In the genomic region with DNA sequence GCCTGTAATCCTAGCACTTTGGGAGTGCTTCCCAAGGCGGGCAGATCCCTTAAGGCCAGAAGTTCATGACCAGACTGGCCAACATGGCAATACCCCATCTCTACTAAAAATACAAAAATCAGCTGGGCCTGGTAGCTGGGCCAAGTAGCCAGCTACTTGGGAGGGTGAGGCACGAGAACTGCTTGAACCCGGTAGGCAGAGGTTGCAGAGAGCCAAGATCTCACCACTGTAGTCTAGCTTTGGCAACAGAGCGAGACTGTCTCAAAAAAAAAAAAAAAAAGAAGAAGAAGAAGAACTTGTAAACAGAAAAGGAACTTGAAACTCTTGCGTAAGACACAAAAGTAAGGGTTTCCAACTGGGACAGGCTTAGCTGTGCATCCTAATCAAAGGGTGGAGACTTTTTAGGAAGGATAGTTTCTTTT, we compare ENCODE assay signal across 10 cellular contexts. TPM values are rescaled to one million over a fixed set of nuclear protein-coding genes. Genes with fewer than 3 reads are reported as not detected.
DNase-seq lines count a peak whose midpoint lies in the region; ATAC-seq and TF ChIP-seq lines count a peak whose summit lies in the region.
"Had no signal": no experiment of that assay in that cellular context is flagged by ENCODE, and none has a peak within 500 bp of the region (broad histone marks: within the 10 kb centered on the region; RNA-seq: fewer than 3 reads in every experiment).

No MANE protein-coding gene starts in this region.

- H3K27ac ChIP-seq in body of pancreas, result peak overlapping the region in 1 of 4 donors; percentile 39
- H3K27ac ChIP-seq in lung (ENCODE audit: low read depth in 1 of 2, low read length in 1 of 2), result peak overlapping the region in 1 of 2 donors; percentile 85
- peak overlapping the region in 1 of 2 donors; percentile 59 for H3K27ac ChIP-seq in aorta (ENCODE audit: low read depth in 1 of 2, low read length in 2 of 2)
- H3K27ac ChIP-seq: C4-2B had no signal

- DNase-seq in Right ventricle myocardium inferior (ENCODE audit: missing footprints) (no peak), cardiac septum (ENCODE audit: low spot score) (no peak), body of pancreas (peak in 1 of 4 donors; percentile 22), lung (ENCODE audit: low spot score) (no peak), aorta (peak in 1 of 2 donors; percentile 64), DMS153 treated with DMSO at 0.1 percent for 48 hours (lab: John Stamatoyannopoulos, UW; ENCODE audit: unreplicated experiment) (no peak)
- DNase-seq: NCI-H2107 had no signal

- H3K4me1 ChIP-seq in body of pancreas (peaks cover 4% of the 10 kb centered on the region), lung (ENCODE audit: control insufficient read depth in 2 of 2, insufficient read depth in 2 of 2, low read length in 2 of 2) (peaks cover 0 to 3% of the 10 kb centered on the region in 2 donors), aorta (ENCODE audit: control insufficient read depth in 1 of 2, insufficient read depth in 2 of 2, low read length in 2 of 2) (peaks cover 1 to 4% of the 10 kb centered on the region in 2 donors)

- H3K27me3 ChIP-seq in body of pancreas, result no peaks in the 10 kb centered on the region
- H3K27me3 ChIP-seq in lung (ENCODE audit: control insufficient read depth, insufficient read depth), result no peaks in the 10 kb centered on the region
- H3K27me3 ChIP-seq in aorta (ENCODE audit: control insufficient read depth in 1 of 2, insufficient read depth in 2 of 2, low read length in 1 of 2), result no peaks in the 10 kb centered on the region

- TF ChIP-seq CTCF in body of pancreas (IDR thresholded peaks at IDR 0.05), result no peak
- no peak for TF ChIP-seq CTCF in lung (IDR thresholded peaks at IDR 0.05; ENCODE audit: control extremely low read depth, extremely low read depth)

- WGBS in body of pancreas, 2 donors, result 68 to 79% methylated on average over 5 of the region's 5 CpGs
- 27 to 45% methylated on average over 5 of the region's 5 CpGs for WGBS in lung, 2 donors
- WGBS in aorta, 2 donors, result 50 to 60% methylated on average over 5 of the region's 5 CpGs

- H3K9me3 ChIP-seq in body of pancreas (no peaks in the 10 kb centered on the region), lung (ENCODE audit: control insufficient read depth in 2 of 2, insufficient read depth in 1 of 2, low read length in 1 of 2) (no peaks in the 10 kb centered on the region), aorta (ENCODE audit: control insufficient read depth, low read length) (no peaks in the 10 kb centered on the region)

- ATAC-seq in Right ventricle myocardium inferior, result peak; percentile 79
- peak; percentile 12 for ATAC-seq in body of pancreas
- ATAC-seq in lung (ENCODE audit: insufficient read depth, low FRiP score), result peak; percentile 59
- peak; percentile 71 for ATAC-seq in aorta (ENCODE audit: low FRiP score)
- ATAC-seq in GM19463 (IDR thresholded peaks at IDR 0.05; ENCODE audit: unreplicated experiment), result no peak
- no peak for ATAC-seq in HG03378 (IDR thresholded peaks at IDR 0.05; ENCODE audit: unreplicated experiment)

- TF ChIP-seq POLR2A in body of pancreas (IDR thresholded peaks at IDR 0.05), result no peak

- H3K4me3 ChIP-seq in body of pancreas (no peak overlapping the region), lung (no peak overlapping the region), aorta (ENCODE audit: low read length in 2 of 2) (no peak overlapping the region)

- H3K36me3 ChIP-seq in body of pancreas (replicated peaks in 1 of 2; ENCODE audit: insufficient read depth in 1 of 2, low read depth in 2 of 2) (no peaks in the 10 kb centered on the region), lung (ENCODE audit: control insufficient read depth in 2 of 2, insufficient read depth in 2 of 2, low read length in 2 of 2) (no peaks in the 10 kb centered on the region), aorta (ENCODE audit: control insufficient read depth in 1 of 2, insufficient read depth in 2 of 2, low read length in 1 of 2) (peaks cover 0 to 6% of the 10 kb centered on the region in 2 donors)

- intact Hi-C loops in Right ventricle myocardium inferior (cut with DNase I) (no loop called here), cardiac septum (cut with DNase I) (no loop called here), body of pancreas (cut with DNase I) (no loop called here), aorta (cut with DNase I) (no loop called here)

RNA-seq across cellular contexts. Expression of a gene that starts 5.6 kb away (rescaled TPM):
- 4.2 TPM for total RNA-seq in Right ventricle myocardium inferior
- total RNA-seq in cardiac septum, result 4.3 TPM
- total RNA-seq in body of pancreas, result 1 to 10 TPM in 1 of 2 donors, not detected in 1; 1.6 TPM
- 10 to 100 TPM; 12.1 to 16.0 TPM for total RNA-seq in lung
- polyA plus RNA-seq in lung, result 10 to 100 TPM in 1 of 2 donors, 1 to 10 TPM in 1; 8.1 to 17.8 TPM
- total RNA-seq in aorta, result 10 to 100 TPM in 1 of 2 donors, 1 to 10 TPM in 1; 4.6 to 11.9 TPM
- polyA plus RNA-seq in aorta, result 10 to 100 TPM; 10.8 to 11.3 TPM

RNA-seq across cellular contexts. Expression of a gene that starts 31.6 kb away (rescaled TPM):
- total RNA-seq in Right ventricle myocardium inferior, result 7.0 TPM
- total RNA-seq in cardiac septum, result 6.8 TPM
- 1 to 10 TPM; 2.3 to 3.9 TPM for total RNA-seq in body of pancreas
- total RNA-seq in lung, result 10 to 100 TPM; 17.3 to 27.2 TPM
- 10 to 100 TPM; 12.6 to 47.7 TPM for polyA plus RNA-seq in lung
- 10 to 100 TPM; 14.2 to 19.0 TPM for total RNA-seq in aorta
- 10 to 100 TPM; 15.0 to 15.7 TPM for polyA plus RNA-seq in aorta

RNA-seq across cellular contexts. Expression of a gene that starts 44.7 kb away (rescaled TPM):
- total RNA-seq in Right ventricle myocardium inferior (19.3 TPM), cardiac septum (16.0 TPM), body of pancreas (10 to 100 TPM; 19.8 to 30.4 TPM), lung (100 to 1,000 TPM in 1 of 2 donors, 10 to 100 TPM in 1; 51.6 to 140 TPM), aorta (10 to 100 TPM; 55.5 to 83.3 TPM)
- polyA plus RNA-seq in lung (10 to 100 TPM; 24.0 to 91.8 TPM), aorta (10 to 100 TPM; 26.3 to 58.0 TPM)

Comparison
In these comparisons a context has a peak if more than half of its experiments do, and no peak if none do; other contexts are left out.
1. ATAC-seq: peak in Right ventricle myocardium inferior (single experiment), body of pancreas (single experiment), lung (single experiment) and aorta (single experiment); none in GM19463 (single experiment) and HG03378 (single experiment).